In genomic region chr3:136250226-136250861, GRCh38 we compare ENCODE assay signal across 1 cellular context.
TF ChIP-seq lines count a peak whose summit lies in the region.

Gene PCCB, plus strand, starts transcription at chr3:136250340. Its CDS starts 36 bp downstream, at chr3:136250376.

TF ChIP-seq in K562, 482 proteins besides CTCF, POLR2A, EP300 and RAD21 (continued from another document and continues in another):
- TF ChIP-seq, protein P1, sequence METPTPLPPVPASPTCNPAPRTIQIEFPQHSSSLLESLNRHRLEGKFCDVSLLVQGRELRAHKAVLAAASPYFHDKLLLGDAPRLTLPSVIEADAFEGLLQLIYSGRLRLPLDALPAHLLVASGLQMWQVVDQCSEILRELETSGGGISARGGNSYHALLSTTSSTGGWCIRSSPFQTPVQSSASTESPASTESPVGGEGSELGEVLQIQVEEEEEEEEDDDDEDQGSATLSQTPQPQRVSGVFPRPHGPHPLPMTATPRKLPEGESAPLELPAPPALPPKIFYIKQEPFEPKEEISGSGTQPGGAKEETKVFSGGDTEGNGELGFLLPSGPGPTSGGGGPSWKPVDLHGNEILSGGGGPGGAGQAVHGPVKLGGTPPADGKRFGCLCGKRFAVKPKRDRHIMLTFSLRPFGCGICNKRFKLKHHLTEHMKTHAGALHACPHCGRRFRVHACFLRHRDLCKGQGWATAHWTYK (CRISPR knock-in tag; IDR thresholded peaks at IDR 0.05) = 0 out of 2 replicates have a peak, but pooled peaks have one; percentile 28
- TF ChIP-seq SMARCB1 (IDR thresholded peaks at IDR 0.05; ENCODE audit: insufficient read length, low read depth) = no peak
- no peak for TF ChIP-seq FOS (IDR thresholded peaks at IDR 0.05; ENCODE audit: extremely low read depth, insufficient read length)
- TF ChIP-seq ZNF717 (CRISPR knock-in tag; IDR thresholded peaks at IDR 0.05) = no peak
- TF ChIP-seq, protein P2, sequence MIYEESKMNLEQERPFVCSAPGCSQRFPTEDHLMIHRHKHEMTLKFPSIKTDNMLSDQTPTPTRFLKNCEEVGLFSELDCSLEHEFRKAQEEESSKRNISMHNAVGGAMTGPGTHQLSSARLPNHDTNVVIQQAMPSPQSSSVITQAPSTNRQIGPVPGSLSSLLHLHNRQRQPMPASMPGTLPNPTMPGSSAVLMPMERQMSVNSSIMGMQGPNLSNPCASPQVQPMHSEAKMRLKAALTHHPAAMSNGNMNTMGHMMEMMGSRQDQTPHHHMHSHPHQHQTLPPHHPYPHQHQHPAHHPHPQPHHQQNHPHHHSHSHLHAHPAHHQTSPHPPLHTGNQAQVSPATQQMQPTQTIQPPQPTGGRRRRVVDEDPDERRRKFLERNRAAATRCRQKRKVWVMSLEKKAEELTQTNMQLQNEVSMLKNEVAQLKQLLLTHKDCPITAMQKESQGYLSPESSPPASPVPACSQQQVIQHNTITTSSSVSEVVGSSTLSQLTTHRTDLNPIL (CRISPR knock-in tag; IDR thresholded peaks at IDR 0.05) = no peak
- no peak for TF ChIP-seq PHB2 (IDR thresholded peaks at IDR 0.05; ENCODE audit: low read depth)
- no peak for TF ChIP-seq SIX5 (IDR thresholded peaks at IDR 0.05; ENCODE audit: borderline replicate concordance in 1 of 2, insufficient read depth in 1 of 2, low read depth in 1 of 2, low read length in 2 of 2)
- no peak for TF ChIP-seq MTA2 (IDR thresholded peaks at IDR 0.05; ENCODE audit: low read depth)
- no peak for TF ChIP-seq SREBF1 (IDR thresholded peaks at IDR 0.05; ENCODE audit: borderline replicate concordance, low read depth, low read length)
- no peak for TF ChIP-seq MAFK (IDR thresholded peaks at IDR 0.05; ENCODE audit: low read length)
- no peak for TF ChIP-seq NR0B1 (IDR thresholded peaks at IDR 0.05; ENCODE audit: partially characterized antibody)
- TF ChIP-seq SOX6 (IDR thresholded peaks at IDR 0.05) = no peak
- no peak for TF ChIP-seq ARID1B (IDR thresholded peaks at IDR 0.05)
- TF ChIP-seq ZNF785 (CRISPR knock-in tag; IDR thresholded peaks at IDR 0.05) = no peak
- no peak for TF ChIP-seq BRD4 (IDR thresholded peaks at IDR 0.05)
- TF ChIP-seq, protein P3, sequence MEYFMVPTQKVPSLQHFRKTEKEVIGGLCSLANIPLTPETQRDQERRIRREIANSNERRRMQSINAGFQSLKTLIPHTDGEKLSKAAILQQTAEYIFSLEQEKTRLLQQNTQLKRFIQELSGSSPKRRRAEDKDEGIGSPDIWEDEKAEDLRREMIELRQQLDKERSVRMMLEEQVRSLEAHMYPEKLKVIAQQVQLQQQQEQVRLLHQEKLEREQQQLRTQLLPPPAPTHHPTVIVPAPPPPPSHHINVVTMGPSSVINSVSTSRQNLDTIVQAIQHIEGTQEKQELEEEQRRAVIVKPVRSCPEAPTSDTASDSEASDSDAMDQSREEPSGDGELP (CRISPR knock-in tag; IDR thresholded peaks at IDR 0.05; ENCODE audit: borderline replicate concordance) = peak; percentile 76
- no peak for TF ChIP-seq ILK (tag; IDR thresholded peaks at IDR 0.05; ENCODE audit: borderline replicate concordance, low read depth)
- no peak for TF ChIP-seq KHSRP (IDR thresholded peaks at IDR 0.05)
- TF ChIP-seq ZNF316 (IDR thresholded peaks at IDR 0.05) = no peak
- no peak for TF ChIP-seq RERE (CRISPR knock-in tag; IDR thresholded peaks at IDR 0.05; ENCODE audit: borderline replicate concordance)
- peak; percentile 92 for TF ChIP-seq SIN3B (IDR thresholded peaks at IDR 0.05; ENCODE audit: low read depth)
- TF ChIP-seq E2F3 (CRISPR knock-in tag; IDR thresholded peaks at IDR 0.05) = no peak
- TF ChIP-seq ZSCAN32 (CRISPR knock-in tag; IDR thresholded peaks at IDR 0.05) = no peak
- no peak for TF ChIP-seq PURB (CRISPR knock-in tag; IDR thresholded peaks at IDR 0.05; ENCODE audit: low read depth)
- no peak for TF ChIP-seq ZBTB1 (CRISPR knock-in tag; IDR thresholded peaks at IDR 0.05; ENCODE audit: borderline replicate concordance, low read depth)
- no peak for TF ChIP-seq ZNF24 (IDR thresholded peaks at IDR 0.05)
- no peak for TF ChIP-seq MLX (CRISPR knock-in tag; conservative IDR thresholded peaks at IDR 0.05)
- TF ChIP-seq MTA3 (IDR thresholded peaks at IDR 0.05; ENCODE audit: borderline replicate concordance) = peak; percentile 85
- TF ChIP-seq PCBP1 (IDR thresholded peaks at IDR 0.05; ENCODE audit: low read depth, low read length, poor library complexity, severe bottlenecking) = no peak
- no peak for TF ChIP-seq MCM5 (IDR thresholded peaks at IDR 0.05; ENCODE audit: low read depth)
- TF ChIP-seq WHSC1 (IDR thresholded peaks at IDR 0.05; ENCODE audit: low read length) = no peak
- no peak for TF ChIP-seq XRCC3 (IDR thresholded peaks at IDR 0.05)
- no peak for TF ChIP-seq ZNF121 (CRISPR knock-in tag; conservative IDR thresholded peaks at IDR 0.05)
- no peak for TF ChIP-seq ATF2 (CRISPR knock-in tag; IDR thresholded peaks at IDR 0.05)
- no peak for TF ChIP-seq ZBTB17 (CRISPR knock-in tag; IDR thresholded peaks at IDR 0.05)
- no peak for TF ChIP-seq CBX2 (IDR thresholded peaks at IDR 0.05; ENCODE audit: insufficient read depth, low read length, poor library complexity, severe bottlenecking)
- TF ChIP-seq KAT8 (IDR thresholded peaks at IDR 0.05; ENCODE audit: low read depth) = no peak
- TF ChIP-seq, protein P4, sequence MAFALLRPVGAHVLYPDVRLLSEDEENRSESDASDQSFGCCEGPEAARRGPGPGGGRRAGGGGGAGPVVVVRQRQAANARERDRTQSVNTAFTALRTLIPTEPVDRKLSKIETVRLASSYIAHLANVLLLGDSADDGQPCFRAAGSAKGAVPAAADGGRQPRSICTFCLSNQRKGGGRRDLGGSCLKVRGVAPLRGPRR (CRISPR knock-in tag; IDR thresholded peaks at IDR 0.05) = no peak
- TF ChIP-seq CCNT2 (IDR thresholded peaks at IDR 0.05; ENCODE audit: borderline replicate concordance, extremely low read depth, insufficient read length, low read depth, low read length) = peak; percentile 44
- TF ChIP-seq E2F5 (CRISPR knock-in tag; IDR thresholded peaks at IDR 0.05) = no peak
- 0 out of 2 replicates have a peak, but pooled peaks have one; percentile 20 for TF ChIP-seq ZNF263 (CRISPR knock-in tag; IDR thresholded peaks at IDR 0.05; ENCODE audit: borderline replicate concordance)
